In the genomic region with DNA sequence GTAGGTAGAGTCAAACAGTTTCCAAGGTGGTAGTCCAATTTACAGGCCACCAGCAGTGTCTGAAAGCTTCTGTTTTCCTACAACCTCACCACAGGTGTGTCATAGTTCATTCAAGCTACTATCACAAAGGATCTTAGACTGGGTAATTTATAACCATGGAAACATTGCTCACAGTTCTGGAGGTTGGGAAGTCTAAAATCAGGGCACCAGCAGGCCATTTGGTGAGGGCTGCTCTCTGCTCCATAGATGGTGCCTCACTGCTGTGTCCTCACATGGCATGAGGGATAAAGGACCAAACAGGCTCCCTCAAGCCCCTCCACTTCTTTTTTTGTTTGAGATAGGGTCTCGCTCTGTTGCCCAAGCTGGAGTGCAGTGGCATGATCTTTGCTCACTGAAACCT, we compare ENCODE assay signal across 23 cellular contexts.
"Had no signal": no experiment of that assay in that cellular context is flagged by ENCODE, and none has a peak within 500 bp of the region (broad histone marks: within the 10 kb centered on the region; RNA-seq: fewer than 3 reads in every experiment).

No MANE protein-coding gene starts in this region.

- H2AFZ ChIP-seq: hepatocyte had no signal

- H3K4me1 ChIP-seq: left ventricle myocardium inferior, pancreas, prostate gland, stomach, testis, thyroid gland, transverse colon, upper lobe of right lung had no signal

- FAIRE-seq: pancreas, small intestine, urothelium cell line had no signal

- H3K4me2 ChIP-seq: hepatocyte had no signal

- H3K4me3 ChIP-seq: hepatocyte, left ventricle myocardium inferior, lung, mucosa of descending colon, pancreas, prostate gland, spleen, stomach, testis, thyroid gland, transverse colon, upper lobe of right lung had no signal

- H3K27me3 ChIP-seq: hepatocyte, pancreas, spleen, testis, thyroid gland, transverse colon, upper lobe of right lung had no signal

- H3K9me3 ChIP-seq: left ventricle myocardium inferior, mucosa of descending colon, pancreas, prostate gland, spleen, stomach, testis, thyroid gland, transverse colon, upper lobe of right lung had no signal

- H3K27ac ChIP-seq: hepatocyte, left ventricle myocardium inferior, pancreas, prostate gland, spleen, stomach, testis, thyroid gland, transverse colon, upper lobe of right lung had no signal

- H3K36me3 ChIP-seq: left ventricle myocardium inferior, pancreas, prostate gland, spleen, stomach, thyroid gland, transverse colon, upper lobe of right lung had no signal

- H3K79me2 ChIP-seq: hepatocyte had no signal

- DNase-seq: islet precursor cell; left ventricle myocardium inferior; midbrain; mucosa of descending colon; naive thymus-derived CD4-positive, alpha-beta T cell; nucleus accumbens; pancreas; posterior cingulate gyrus; retina; right cardiac atrium; small intestine; spleen; stimulated activated CD4-positive, alpha-beta T cell treated with anti-CD3 and anti-CD28 coated beads, Interleukin-4, amount 100 ng/mL, for 24 hours; stimulated activated naive CD4-positive, alpha-beta T cell; stomach; testis; thyroid gland; transverse colon; upper lobe of right lung had no signal
